ENCODE assay signal across 1 cellular context in genomic region chr13:20173121-20173746, GRCh38.
A peak's percentile ranks its signal among the peaks of the same experiment; 100 is the strongest.
TF ChIP-seq lines count a peak whose summit lies in the region.

No MANE protein-coding gene starts in this region.

TF ChIP-seq in K562, 482 proteins besides CTCF, POLR2A, EP300 and RAD21:
- no peak for TF ChIP-seq RBBP5 (IDR thresholded peaks at IDR 0.05; ENCODE audit: borderline replicate concordance, insufficient read depth, low read length, poor library complexity, severe bottlenecking)
- TF ChIP-seq EGR1 (conservative IDR thresholded peaks at IDR 0.05): peak; percentile 61
TF ChIP-seq in K562: peak in this region for 1.
